ENCODE assay signal across 1 cellular context in genomic region chr9:136537896-136538598, GRCh38.
TF ChIP-seq lines count a peak whose summit lies in the region.

No MANE protein-coding gene starts in this region.

TF ChIP-seq in liver, 16 proteins besides CTCF, POLR2A, EP300 and RAD21 (continued from another document):
- TF ChIP-seq TAF1 (conservative IDR thresholded peaks at IDR 0.05): no peak
- TF ChIP-seq NR2F2 (IDR thresholded peaks at IDR 0.05): no peak
- no peak for TF ChIP-seq FOXA2 (IDR thresholded peaks at IDR 0.05)
- TF ChIP-seq REST (IDR thresholded peaks at IDR 0.05): no peak
- TF ChIP-seq EGR1 (IDR thresholded peaks at IDR 0.05; ENCODE audit: low read depth in 2 of 2): no peak
- TF ChIP-seq HNF4G (IDR thresholded peaks at IDR 0.05): no peak
- no peak for TF ChIP-seq JUND (IDR thresholded peaks at IDR 0.05)
- no peak for TF ChIP-seq FOXA1 (IDR thresholded peaks at IDR 0.05)
- no peak for TF ChIP-seq SP1 (IDR thresholded peaks at IDR 0.05)
- no peak for TF ChIP-seq ZBTB33 (IDR thresholded peaks at IDR 0.05)
- TF ChIP-seq ATF3 (IDR thresholded peaks at IDR 0.05): no peak
- no peak for TF ChIP-seq YY1 (IDR thresholded peaks at IDR 0.05)
